ENCODE assay signal across 30 cellular contexts in genomic region chr5:19538607-19539006, GRCh38.
"Had no signal": no experiment of that assay in that cellular context is flagged by ENCODE, and none has a peak within 500 bp of the region (broad histone marks: within the 10 kb centered on the region; RNA-seq: fewer than 3 reads in every experiment).

No MANE protein-coding gene starts in this region.

- H3K36me3 Mint-ChIP-seq: activated CD8-positive, alpha-beta memory T cell treated with anti-CD3 and anti-CD28 coated beads, Interleukin-2, amount 10 ng/mL, durations not matched to agents 7 days and 5 days; mesothelial cell of epicardium; naive B cell; stimulated activated effector memory CD8-positive, alpha-beta T cell treated with anti-CD3 and anti-CD28 coated beads, Interleukin-12 subunit alpha, Interleukin-12 subunit beta, amount 100 ng/mL, for 72 hours had no signal

- DNase-seq: activated CD4-positive, alpha-beta T cell treated with anti-CD3 and anti-CD28 coated beads for 36 hours; activated CD4-positive, CD25-positive, alpha-beta regulatory T cell; activated CD8-positive, alpha-beta memory T cell treated with anti-CD3 and anti-CD28 coated beads, Interleukin-2, amount 10 ng/mL, durations not matched to agents 7 days and 5 days; activated CD8-positive, alpha-beta T cell treated with anti-CD3 and anti-CD28 coated beads, Interleukin-2, amount 10 ng/mL, durations not matched to agents 7 days and 5 days; activated naive CD4-positive, alpha-beta T cell; activated T-cell treated with anti-CD3 and anti-CD28 coated beads, Interleukin-2, amount 50 U/mL, for 48 hours; dermis blood vessel endothelial cell; effector CD4-positive, alpha-beta T cell; erythroblast; gastrocnemius medialis; glutamatergic neuron; kidney; left colon; mammary epithelial cell; naive B cell; nephron progenitor cell; nucleus accumbens; pancreas; psoas muscle; sigmoid colon; small intestine; stimulated activated CD4-positive, alpha-beta T cell treated with anti-CD3 and anti-CD28 coated beads, Interleukin-4, amount 100 ng/mL, for 24 hours; T-helper 17 cell; upper lobe of left lung had no signal

- ATAC-seq: activated CD4-positive, alpha-beta T cell treated with anti-CD3 and anti-CD28 coated beads for 36 hours; activated CD8-positive, alpha-beta memory T cell treated with anti-CD3 and anti-CD28 coated beads, Interleukin-2, amount 10 ng/mL, durations not matched to agents 7 days and 5 days; activated CD8-positive, alpha-beta T cell treated with anti-CD3 and anti-CD28 coated beads, Interleukin-2, amount 10 ng/mL, durations not matched to agents 7 days and 5 days; activated naive CD4-positive, alpha-beta T cell treated with anti-CD3 and anti-CD28 coated beads, Interleukin-2, amount 50 U/mL, for 72 hours; gastrocnemius medialis; left colon; pancreas; psoas muscle; stimulated activated effector memory CD8-positive, alpha-beta T cell treated with anti-CD3 and anti-CD28 coated beads, Interleukin-12 subunit alpha, Interleukin-12 subunit beta, amount 100 ng/mL, for 72 hours; T-helper 17 cell had no signal

- H3K4me3 Mint-ChIP-seq: activated CD4-positive, alpha-beta T cell treated with anti-CD3 and anti-CD28 coated beads for 36 hours; activated CD8-positive, alpha-beta memory T cell treated with anti-CD3 and anti-CD28 coated beads, Interleukin-2, amount 10 ng/mL, durations not matched to agents 7 days and 5 days; activated CD8-positive, alpha-beta T cell treated with anti-CD3 and anti-CD28 coated beads, Interleukin-2, amount 10 ng/mL, durations not matched to agents 7 days and 5 days; mesothelial cell of epicardium; naive B cell; nephron progenitor cell; stimulated activated effector memory CD8-positive, alpha-beta T cell treated with anti-CD3 and anti-CD28 coated beads, Interleukin-12 subunit alpha, Interleukin-12 subunit beta, amount 100 ng/mL, for 72 hours; stimulated activated naive CD8-positive, alpha-beta T cell treated with anti-CD3 and anti-CD28 coated beads, Interleukin-15, Interleukin-2, amounts not matched to agents 100 ng/mL and 50 ng/mL, for 24 hours; T-helper 17 cell had no signal

- H3K4me3 ChIP-seq: gastrocnemius medialis, pancreas, psoas muscle, sigmoid colon, upper lobe of left lung, vagina had no signal

- H3K27me3 ChIP-seq: gastrocnemius medialis, pancreas, sigmoid colon, upper lobe of left lung, vagina had no signal

- H3K27ac Mint-ChIP-seq: activated CD4-positive, alpha-beta T cell treated with anti-CD3 and anti-CD28 coated beads for 36 hours; activated CD8-positive, alpha-beta memory T cell treated with anti-CD3 and anti-CD28 coated beads, Interleukin-2, amount 10 ng/mL, durations not matched to agents 7 days and 5 days; activated CD8-positive, alpha-beta T cell treated with anti-CD3 and anti-CD28 coated beads, Interleukin-2, amount 10 ng/mL, durations not matched to agents 7 days and 5 days; activated naive CD4-positive, alpha-beta T cell treated with anti-CD3 and anti-CD28 coated beads, Interleukin-2, amount 50 U/mL, for 72 hours; activated T-helper 2 cell treated with anti-CD3 and anti-CD28 coated beads, Interferon-gamma antibody, Interleukin-2, Interleukin-4, amounts not matched to agents 10 μg/mL and 5 μg/mL and 100 μg/mL, durations not matched to agents 14 hours and 24 hours and 36 hours; mesothelial cell of epicardium; naive B cell; nephron progenitor cell; stimulated activated effector memory CD8-positive, alpha-beta T cell treated with anti-CD3 and anti-CD28 coated beads, Interleukin-12 subunit alpha, Interleukin-12 subunit beta, amount 100 ng/mL, for 72 hours; stimulated activated naive CD8-positive, alpha-beta T cell treated with anti-CD3 and anti-CD28 coated beads, Interleukin-15, Interleukin-2, amounts not matched to agents 100 ng/mL and 50 ng/mL, for 24 hours; T-helper 17 cell had no signal

- H3K27me3 Mint-ChIP-seq: activated CD4-positive, alpha-beta T cell treated with anti-CD3 and anti-CD28 coated beads for 36 hours; activated CD8-positive, alpha-beta memory T cell treated with anti-CD3 and anti-CD28 coated beads, Interleukin-2, amount 10 ng/mL, durations not matched to agents 7 days and 5 days; naive B cell; stimulated activated naive CD8-positive, alpha-beta T cell treated with anti-CD3 and anti-CD28 coated beads, Interleukin-15, Interleukin-2, amounts not matched to agents 100 ng/mL and 50 ng/mL, for 24 hours; T-helper 17 cell had no signal

- H3K4me1 ChIP-seq: gastrocnemius medialis, pancreas, psoas muscle, sigmoid colon, upper lobe of left lung, vagina had no signal

- H3K36me3 ChIP-seq: gastrocnemius medialis, pancreas, sigmoid colon, upper lobe of left lung, vagina had no signal

- H3K9me3 ChIP-seq: gastrocnemius medialis, pancreas, psoas muscle, sigmoid colon, upper lobe of left lung, vagina had no signal

- H3K27ac ChIP-seq: gastrocnemius medialis, pancreas, psoas muscle, sigmoid colon, upper lobe of left lung, vagina had no signal

- H3K4me1 Mint-ChIP-seq: activated CD4-positive, alpha-beta T cell treated with anti-CD3 and anti-CD28 coated beads for 36 hours; activated CD8-positive, alpha-beta memory T cell treated with anti-CD3 and anti-CD28 coated beads, Interleukin-2, amount 10 ng/mL, durations not matched to agents 7 days and 5 days; naive B cell; stimulated activated effector memory CD8-positive, alpha-beta T cell treated with anti-CD3 and anti-CD28 coated beads, Interleukin-12 subunit alpha, Interleukin-12 subunit beta, amount 100 ng/mL, for 72 hours; T-helper 17 cell had no signal
